Comparison of ENCODE assay signal across 10 cellular contexts in genomic region chr5:10502578-10502977, GRCh38.
"Had no signal": no experiment of that assay in that cellular context is flagged by ENCODE, and none has a peak within 500 bp of the region (broad histone marks: within the 10 kb centered on the region; RNA-seq: fewer than 3 reads in every experiment).

No MANE protein-coding gene starts in this region.

- H3K36me3 ChIP-seq: brain microvascular endothelial cell, lower lobe of right lung, stomach, thoracic aorta had no signal

- H3K27ac ChIP-seq: brain microvascular endothelial cell, lower lobe of right lung, stomach, thoracic aorta had no signal

- H3K4me3 Mint-ChIP-seq: activated naive CD4-positive, alpha-beta T cell treated with anti-CD3 and anti-CD28 coated beads, Interleukin-2, amount 50 U/mL, for 24 hours; naive thymus-derived CD4-positive, alpha-beta T cell; T-helper 1 cell treated with Interleukin-12 subunit alpha and Interleukin-12 subunit beta and Interleukin-4 antibody, amounts not matched to agents 30 μg/mL and 1 μg/mL, for 36 hours had no signal

- H3K36me3 Mint-ChIP-seq: activated naive CD4-positive, alpha-beta T cell treated with anti-CD3 and anti-CD28 coated beads, Interleukin-2, amount 50 U/mL, for 24 hours; naive thymus-derived CD4-positive, alpha-beta T cell had no signal

- H3K4me3 ChIP-seq: lower lobe of right lung, stomach, thoracic aorta had no signal

- H3K27ac Mint-ChIP-seq: activated naive CD4-positive, alpha-beta T cell treated with anti-CD3 and anti-CD28 coated beads, Interleukin-2, amount 50 U/mL, for 24 hours; naive thymus-derived CD4-positive, alpha-beta T cell; T-helper 1 cell treated with Interleukin-12 subunit alpha and Interleukin-12 subunit beta and Interleukin-4 antibody, amounts not matched to agents 30 μg/mL and 1 μg/mL, for 36 hours had no signal

- H3K9me3 Mint-ChIP-seq: activated naive CD4-positive, alpha-beta T cell treated with anti-CD3 and anti-CD28 coated beads, Interleukin-2, amount 50 U/mL, for 24 hours; T-helper 1 cell treated with Interleukin-12 subunit alpha and Interleukin-12 subunit beta and Interleukin-4 antibody, amounts not matched to agents 30 μg/mL and 1 μg/mL, for 36 hours had no signal

- H3K4me1 Mint-ChIP-seq: activated naive CD4-positive, alpha-beta T cell treated with anti-CD3 and anti-CD28 coated beads, Interleukin-2, amount 50 U/mL, for 24 hours had no signal

- H3K27me3 Mint-ChIP-seq: activated naive CD4-positive, alpha-beta T cell treated with anti-CD3 and anti-CD28 coated beads, Interleukin-2, amount 50 U/mL, for 24 hours; naive thymus-derived CD4-positive, alpha-beta T cell had no signal

- H3K4me1 ChIP-seq: lower lobe of right lung had no signal

- H3K27me3 ChIP-seq: brain microvascular endothelial cell, stomach had no signal

- DNase-seq: activated CD4-positive, CD25-positive, alpha-beta regulatory T cell; brain microvascular endothelial cell; hippocampal formation; lower lobe of right lung; naive thymus-derived CD4-positive, alpha-beta T cell; stimulated activated CD4-positive, alpha-beta T cell treated with anti-CD3 and anti-CD28 coated beads, Interleukin-4, amount 100 ng/mL, for 24 hours; stomach had no signal

- H3K9me3 ChIP-seq: lower lobe of right lung, stomach, thoracic aorta had no signal

- ATAC-seq: lower lobe of right lung; naive thymus-derived CD4-positive, alpha-beta T cell had no signal
